ENCODE assay signal across 42 cellular contexts in the genomic region with DNA sequence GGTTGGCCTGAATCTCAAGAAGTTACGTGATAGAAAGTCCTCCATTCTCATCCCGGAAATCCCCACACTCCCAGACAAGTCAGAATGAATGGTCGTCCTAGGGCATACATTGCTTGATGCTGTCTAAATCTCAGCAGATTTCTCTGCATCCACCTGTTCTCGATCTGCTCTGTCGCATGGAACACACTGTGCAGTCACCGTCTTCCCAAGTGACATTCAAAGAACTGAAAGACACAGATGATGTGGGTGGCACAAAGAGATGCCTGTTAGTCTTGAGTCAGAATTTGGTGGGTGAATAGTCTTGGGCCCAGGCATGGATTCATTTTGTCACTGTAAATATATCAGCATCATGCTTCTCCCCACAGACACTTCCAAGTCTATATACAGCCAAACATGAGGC. TPM values are rescaled to one million over a fixed set of nuclear protein-coding genes. Genes with fewer than 3 reads are reported as not detected.
"Had no signal": no experiment of that assay in that cellular context is flagged by ENCODE, and none has a peak within 500 bp of the region (broad histone marks: within the 10 kb centered on the region; RNA-seq: fewer than 3 reads in every experiment).

No MANE protein-coding gene starts in this region.

- H3K27me3 Mint-ChIP-seq: activated naive CD8-positive, alpha-beta T cell treated with anti-CD3 and anti-CD28 coated beads for 36 hours; activated naive CD8-positive, alpha-beta T cell treated with anti-CD3 and anti-CD28 coated beads, Interleukin-2, amount 50 U/mL, for 24 hours had no signal

- H3K4me1 ChIP-seq: adrenal gland, ascending aorta, body of pancreas, breast epithelium had no signal

- DNase-seq: activated effector memory CD4-positive, alpha-beta T cell treated with anti-CD3 and anti-CD28 coated beads, Interleukin-2, amount 50 U/mL, for 16 hours; activated effector memory CD4-positive, alpha-beta T cell treated with Interleukin-2 at 50 U/mL for 16 hours; activated gamma-delta T cell; activated gamma-delta T cell treated with Interleukin-2 at 50 U/mL for 16 hours; activated naive CD4-positive, alpha-beta T cell; activated naive CD4-positive, alpha-beta T cell treated with anti-CD3 and anti-CD28 coated beads for 36 hours; activated naive CD4-positive, alpha-beta T cell treated with anti-CD3 and anti-CD28 coated beads, Interleukin-2, amount 10 ng/mL, durations not matched to agents 7 days and 5 days; activated naive CD4-positive, alpha-beta T cell treated with anti-CD3 and anti-CD28 coated beads, Interleukin-2, amount 50 U/mL, for 16 hours; activated naive CD4-positive, alpha-beta T cell treated with Interleukin-2 at 50 U/mL for 16 hours; activated naive CD8-positive, alpha-beta T cell treated with anti-CD3 and anti-CD28 coated beads for 36 hours; activated naive CD8-positive, alpha-beta T cell treated with anti-CD3 and anti-CD28 coated beads, Interleukin-2, amount 10 ng/mL, durations not matched to agents 7 days and 5 days; activated naive CD8-positive, alpha-beta T cell treated with anti-CD3 and anti-CD28 coated beads, Interleukin-2, amount 50 U/mL, for 24 hours; activated T-cell treated with anti-CD3 and anti-CD28 coated beads, Interleukin-2, amount 50 U/mL, for 1 hour; activated T-cell treated with anti-CD3 and anti-CD28 coated beads, Interleukin-2, amount 50 U/mL, for 24 hours; activated T-cell treated with anti-CD3 and anti-CD28 coated beads, Interleukin-2, amount 50 U/mL, for 4 hours; activated T-cell treated with anti-CD3 and anti-CD28 coated beads, Interleukin-2, amount 50 U/mL, for 48 hours; activated T-cell treated with anti-CD3 and anti-CD28 coated beads, Interleukin-2, amount 50 U/mL, for 72 hours; adrenal gland; amniotic stem cell; amygdala; anterior cingulate cortex; aorta; body of pancreas; brain microvascular endothelial cell; central memory CD4-positive, alpha-beta T cell; cerebellar nuclear complex had no signal

- H3K9me3 ChIP-seq: adrenal gland, ascending aorta, body of pancreas, breast epithelium had no signal

- H3K36me3 ChIP-seq: adrenal gland, ascending aorta, brain microvascular endothelial cell, breast epithelium, cardiac muscle cell had no signal

- H3K4me1 Mint-ChIP-seq: activated naive CD4-positive, alpha-beta T cell treated with anti-CD3 and anti-CD28 coated beads, Interleukin-2, amount 10 ng/mL, durations not matched to agents 7 days and 5 days; activated naive CD8-positive, alpha-beta T cell treated with anti-CD3 and anti-CD28 coated beads, Interleukin-2, amount 10 ng/mL, durations not matched to agents 7 days and 5 days; activated T-helper 17 cell treated with anti-CD3 and anti-CD28 coated beads, Interleukin-2, amount 50 U/mL, for 72 hours; brain; central memory CD8-positive, alpha-beta T cell had no signal

- H3K4me3 ChIP-seq: adrenal gland, ascending aorta, body of pancreas, breast epithelium, cardiac muscle cell had no signal

- H3K27ac Mint-ChIP-seq: activated naive CD4-positive, alpha-beta T cell treated with anti-CD3 and anti-CD28 coated beads for 36 hours; activated naive CD4-positive, alpha-beta T cell treated with anti-CD3 and anti-CD28 coated beads, Interleukin-2, amount 10 ng/mL, durations not matched to agents 7 days and 5 days; activated naive CD4-positive, alpha-beta T cell treated with anti-CD3 and anti-CD28 coated beads, Interleukin-2, amount 50 U/mL, for 72 hours; activated naive CD8-positive, alpha-beta T cell; activated naive CD8-positive, alpha-beta T cell treated with anti-CD3 and anti-CD28 coated beads for 36 hours; activated naive CD8-positive, alpha-beta T cell treated with anti-CD3 and anti-CD28 coated beads, Interleukin-2, amount 10 ng/mL, durations not matched to agents 7 days and 5 days; activated naive CD8-positive, alpha-beta T cell treated with anti-CD3 and anti-CD28 coated beads, Interleukin-2, amount 50 U/mL, for 24 hours; activated T-cell treated with anti-CD3 and anti-CD28 coated beads, Interleukin-2, amount 50 U/mL, for 24 hours; activated T-cell treated with anti-CD3 and anti-CD28 coated beads, Interleukin-2, amount 50 U/mL, for 72 hours; activated T-helper 1 cell treated with anti-CD3 and anti-CD28 coated beads, Interleukin-12 subunit alpha, Interleukin-12 subunit beta, Interleukin-2, Interleukin-4 antibody, amounts not matched to agents 30 ng/mL and 10 ng/mL and 1 ng/mL, durations not matched to agents 14 hours and 24 hours and 36 hours; activated T-helper 17 cell treated with anti-CD3 and anti-CD28 coated beads, Interleukin-2, amount 50 U/mL, for 72 hours; activated T-helper 2 cell treated with anti-CD3 and anti-CD28 coated beads, Interferon-gamma antibody, Interleukin-2, Interleukin-4, amounts not matched to agents 10 μg/mL and 5 μg/mL and 100 μg/mL, durations not matched to agents 14 hours and 24 hours and 36 hours; brain had no signal

- FAIRE-seq: astrocyte, bronchial epithelial cell had no signal

- H3K9me3 Mint-ChIP-seq: activated naive CD4-positive, alpha-beta T cell treated with anti-CD3 and anti-CD28 coated beads for 36 hours; activated naive CD4-positive, alpha-beta T cell treated with anti-CD3 and anti-CD28 coated beads, Interleukin-2, amount 10 ng/mL, durations not matched to agents 7 days and 5 days; activated naive CD4-positive, alpha-beta T cell treated with anti-CD3 and anti-CD28 coated beads, Interleukin-2, amount 50 U/mL, for 24 hours; activated naive CD4-positive, alpha-beta T cell treated with anti-CD3 and anti-CD28 coated beads, Interleukin-2, amount 50 U/mL, for 72 hours; activated naive CD8-positive, alpha-beta T cell treated with anti-CD3 and anti-CD28 coated beads for 36 hours; activated naive CD8-positive, alpha-beta T cell treated with anti-CD3 and anti-CD28 coated beads, Interleukin-2, amount 10 ng/mL, durations not matched to agents 7 days and 5 days; activated naive CD8-positive, alpha-beta T cell treated with anti-CD3 and anti-CD28 coated beads, Interleukin-2, amount 50 U/mL, for 24 hours; activated T-cell treated with anti-CD3 and anti-CD28 coated beads, Interleukin-2, amount 50 U/mL, for 24 hours; activated T-cell treated with anti-CD3 and anti-CD28 coated beads, Interleukin-2, amount 50 U/mL, for 4 hours; activated T-cell treated with anti-CD3 and anti-CD28 coated beads, Interleukin-2, amount 50 U/mL, for 72 hours; activated T-helper 1 cell treated with anti-CD3 and anti-CD28 coated beads, Interleukin-12 subunit alpha, Interleukin-12 subunit beta, Interleukin-2, Interleukin-4 antibody, amounts not matched to agents 30 ng/mL and 10 ng/mL and 1 ng/mL, durations not matched to agents 14 hours and 24 hours and 36 hours; activated T-helper 17 cell treated with anti-CD3 and anti-CD28 coated beads, Interleukin-2, amount 50 U/mL, for 72 hours; activated T-helper 2 cell treated with anti-CD3 and anti-CD28 coated beads, Interferon-gamma antibody, Interleukin-2, Interleukin-4, amounts not matched to agents 10 μg/mL and 5 μg/mL and 100 μg/mL, durations not matched to agents 14 hours and 24 hours and 36 hours; central memory CD8-positive, alpha-beta T cell had no signal

- H3K4me3 Mint-ChIP-seq: activated naive CD4-positive, alpha-beta T cell treated with anti-CD3 and anti-CD28 coated beads for 36 hours; activated naive CD4-positive, alpha-beta T cell treated with anti-CD3 and anti-CD28 coated beads, Interleukin-2, amount 10 ng/mL, durations not matched to agents 7 days and 5 days; activated naive CD4-positive, alpha-beta T cell treated with anti-CD3 and anti-CD28 coated beads, Interleukin-2, amount 50 U/mL, for 24 hours; activated naive CD8-positive, alpha-beta T cell; activated naive CD8-positive, alpha-beta T cell treated with anti-CD3 and anti-CD28 coated beads for 36 hours; activated naive CD8-positive, alpha-beta T cell treated with anti-CD3 and anti-CD28 coated beads, Interleukin-2, amount 10 ng/mL, durations not matched to agents 7 days and 5 days; activated naive CD8-positive, alpha-beta T cell treated with anti-CD3 and anti-CD28 coated beads, Interleukin-2, amount 50 U/mL, for 24 hours; activated T-cell treated with anti-CD3 and anti-CD28 coated beads, Interleukin-2, amount 50 U/mL, for 24 hours; activated T-cell treated with anti-CD3 and anti-CD28 coated beads, Interleukin-2, amount 50 U/mL, for 4 hours; activated T-cell treated with anti-CD3 and anti-CD28 coated beads, Interleukin-2, amount 50 U/mL, for 72 hours; activated T-helper 1 cell treated with anti-CD3 and anti-CD28 coated beads, Interleukin-12 subunit alpha, Interleukin-12 subunit beta, Interleukin-2, Interleukin-4 antibody, amounts not matched to agents 30 ng/mL and 10 ng/mL and 1 ng/mL, durations not matched to agents 14 hours and 24 hours and 36 hours; activated T-helper 17 cell treated with anti-CD3 and anti-CD28 coated beads, Interleukin-2, amount 50 U/mL, for 72 hours; brain; central memory CD8-positive, alpha-beta T cell had no signal

- H3K36me3 Mint-ChIP-seq: activated naive CD4-positive, alpha-beta T cell treated with anti-CD3 and anti-CD28 coated beads, Interleukin-2, amount 10 ng/mL, durations not matched to agents 7 days and 5 days; activated naive CD4-positive, alpha-beta T cell treated with anti-CD3 and anti-CD28 coated beads, Interleukin-2, amount 50 U/mL, for 24 hours; activated naive CD4-positive, alpha-beta T cell treated with anti-CD3 and anti-CD28 coated beads, Interleukin-2, amount 50 U/mL, for 72 hours; activated naive CD8-positive, alpha-beta T cell; activated naive CD8-positive, alpha-beta T cell treated with anti-CD3 and anti-CD28 coated beads for 36 hours; activated naive CD8-positive, alpha-beta T cell treated with anti-CD3 and anti-CD28 coated beads, Interleukin-2, amount 10 ng/mL, durations not matched to agents 7 days and 5 days; brain had no signal

- H3K27ac ChIP-seq: adrenal gland, ascending aorta, body of pancreas, brain microvascular endothelial cell, breast epithelium, cardiac muscle cell had no signal

- ATAC-seq: activated naive CD4-positive, alpha-beta T cell treated with anti-CD3 and anti-CD28 coated beads, Interleukin-2, amount 50 U/mL, for 72 hours; activated naive CD8-positive, alpha-beta T cell treated with anti-CD3 and anti-CD28 coated beads, Interleukin-2, amount 50 U/mL, for 24 hours; activated T-cell treated with anti-CD3 and anti-CD28 coated beads, Interleukin-2, amount 50 U/mL, for 4 hours; activated T-cell treated with anti-CD3 and anti-CD28 coated beads, Interleukin-2, amount 50 U/mL, for 72 hours; activated T-helper 17 cell treated with anti-CD3 and anti-CD28 coated beads, Interleukin-2, amount 50 U/mL, for 72 hours; body of pancreas had no signal

- H3K27me3 ChIP-seq: adrenal gland, ascending aorta, body of pancreas, brain microvascular endothelial cell, breast epithelium had no signal

RNA-seq across cellular contexts. Expression of a gene that starts 0.5 kb away (rescaled TPM):
- total RNA-seq: activated naive CD4-positive, alpha-beta T cell treated with anti-CD3 and anti-CD28 coated beads for 36 hours; activated naive CD4-positive, alpha-beta T cell treated with anti-CD3 and anti-CD28 coated beads, Interleukin-2, amount 50 U/mL, for 72 hours; activated naive CD8-positive, alpha-beta T cell treated with anti-CD3 and anti-CD28 coated beads for 36 hours; activated naive CD8-positive, alpha-beta T cell treated with anti-CD3 and anti-CD28 coated beads, Interleukin-2, amount 10 ng/mL, durations not matched to agents 7 days and 5 days; activated T-cell treated with anti-CD3 and anti-CD28 coated beads, Interleukin-2, amount 50 U/mL, for 4 hours; activated T-cell treated with anti-CD3 and anti-CD28 coated beads, Interleukin-2, amount 50 U/mL, for 72 hours; activated T-helper 1 cell treated with anti-CD3 and anti-CD28 coated beads, Interleukin-12 subunit alpha, Interleukin-12 subunit beta, Interleukin-2, Interleukin-4 antibody, amounts not matched to agents 30 ng/mL and 10 ng/mL and 1 ng/mL, durations not matched to agents 14 hours and 24 hours and 36 hours; activated T-helper 17 cell treated with anti-CD3 and anti-CD28 coated beads, Interleukin-2, amount 50 U/mL, for 72 hours; activated T-helper 2 cell treated with anti-CD3 and anti-CD28 coated beads, Interferon-gamma antibody, Interleukin-2, Interleukin-4, amounts not matched to agents 10 μg/mL and 5 μg/mL and 100 μg/mL, durations not matched to agents 14 hours and 24 hours and 36 hours; adrenal gland; aorta; ascending aorta; astrocyte; body of pancreas; breast epithelium; bronchial epithelial cell; cardiac muscle cell; cardiac septum; cerebellum had no signal
- polyA plus RNA-seq: adipose tissue, adrenal gland, aorta, cardiac muscle cell had no signal

RNA-seq across cellular contexts. Expression of a gene that starts 5.3 kb away (rescaled TPM):
- total RNA-seq: activated naive CD4-positive, alpha-beta T cell treated with anti-CD3 and anti-CD28 coated beads for 36 hours; activated naive CD4-positive, alpha-beta T cell treated with anti-CD3 and anti-CD28 coated beads, Interleukin-2, amount 50 U/mL, for 72 hours; activated naive CD8-positive, alpha-beta T cell treated with anti-CD3 and anti-CD28 coated beads for 36 hours; activated naive CD8-positive, alpha-beta T cell treated with anti-CD3 and anti-CD28 coated beads, Interleukin-2, amount 10 ng/mL, durations not matched to agents 7 days and 5 days; activated T-cell treated with anti-CD3 and anti-CD28 coated beads, Interleukin-2, amount 50 U/mL, for 4 hours; activated T-cell treated with anti-CD3 and anti-CD28 coated beads, Interleukin-2, amount 50 U/mL, for 72 hours; activated T-helper 1 cell treated with anti-CD3 and anti-CD28 coated beads, Interleukin-12 subunit alpha, Interleukin-12 subunit beta, Interleukin-2, Interleukin-4 antibody, amounts not matched to agents 30 ng/mL and 10 ng/mL and 1 ng/mL, durations not matched to agents 14 hours and 24 hours and 36 hours; activated T-helper 17 cell treated with anti-CD3 and anti-CD28 coated beads, Interleukin-2, amount 50 U/mL, for 72 hours; activated T-helper 2 cell treated with anti-CD3 and anti-CD28 coated beads, Interferon-gamma antibody, Interleukin-2, Interleukin-4, amounts not matched to agents 10 μg/mL and 5 μg/mL and 100 μg/mL, durations not matched to agents 14 hours and 24 hours and 36 hours; adrenal gland; aorta; ascending aorta; astrocyte; body of pancreas; breast epithelium; bronchial epithelial cell; cardiac muscle cell; cardiac septum; cerebellum had no signal
- polyA plus RNA-seq: adipose tissue, adrenal gland, aorta, cardiac muscle cell had no signal

RNA-seq across cellular contexts. Expression of a gene that starts 6.1 kb away (rescaled TPM):
- total RNA-seq: activated naive CD4-positive, alpha-beta T cell treated with anti-CD3 and anti-CD28 coated beads for 36 hours; activated naive CD4-positive, alpha-beta T cell treated with anti-CD3 and anti-CD28 coated beads, Interleukin-2, amount 50 U/mL, for 72 hours; activated naive CD8-positive, alpha-beta T cell treated with anti-CD3 and anti-CD28 coated beads for 36 hours; activated naive CD8-positive, alpha-beta T cell treated with anti-CD3 and anti-CD28 coated beads, Interleukin-2, amount 10 ng/mL, durations not matched to agents 7 days and 5 days; activated T-cell treated with anti-CD3 and anti-CD28 coated beads, Interleukin-2, amount 50 U/mL, for 4 hours; activated T-cell treated with anti-CD3 and anti-CD28 coated beads, Interleukin-2, amount 50 U/mL, for 72 hours; activated T-helper 1 cell treated with anti-CD3 and anti-CD28 coated beads, Interleukin-12 subunit alpha, Interleukin-12 subunit beta, Interleukin-2, Interleukin-4 antibody, amounts not matched to agents 30 ng/mL and 10 ng/mL and 1 ng/mL, durations not matched to agents 14 hours and 24 hours and 36 hours; activated T-helper 17 cell treated with anti-CD3 and anti-CD28 coated beads, Interleukin-2, amount 50 U/mL, for 72 hours; activated T-helper 2 cell treated with anti-CD3 and anti-CD28 coated beads, Interferon-gamma antibody, Interleukin-2, Interleukin-4, amounts not matched to agents 10 μg/mL and 5 μg/mL and 100 μg/mL, durations not matched to agents 14 hours and 24 hours and 36 hours; adrenal gland; aorta; ascending aorta; astrocyte; body of pancreas; breast epithelium; bronchial epithelial cell; cardiac muscle cell; cardiac septum; cerebellum had no signal
- polyA plus RNA-seq: adipose tissue, adrenal gland, aorta, cardiac muscle cell had no signal

RNA-seq across cellular contexts. Expression of a gene that starts 17.8 kb away (rescaled TPM):
- total RNA-seq: activated naive CD4-positive, alpha-beta T cell treated with anti-CD3 and anti-CD28 coated beads for 36 hours; activated naive CD4-positive, alpha-beta T cell treated with anti-CD3 and anti-CD28 coated beads, Interleukin-2, amount 50 U/mL, for 72 hours; activated naive CD8-positive, alpha-beta T cell treated with anti-CD3 and anti-CD28 coated beads for 36 hours; activated naive CD8-positive, alpha-beta T cell treated with anti-CD3 and anti-CD28 coated beads, Interleukin-2, amount 10 ng/mL, durations not matched to agents 7 days and 5 days; activated T-cell treated with anti-CD3 and anti-CD28 coated beads, Interleukin-2, amount 50 U/mL, for 4 hours; activated T-cell treated with anti-CD3 and anti-CD28 coated beads, Interleukin-2, amount 50 U/mL, for 72 hours; activated T-helper 1 cell treated with anti-CD3 and anti-CD28 coated beads, Interleukin-12 subunit alpha, Interleukin-12 subunit beta, Interleukin-2, Interleukin-4 antibody, amounts not matched to agents 30 ng/mL and 10 ng/mL and 1 ng/mL, durations not matched to agents 14 hours and 24 hours and 36 hours; activated T-helper 17 cell treated with anti-CD3 and anti-CD28 coated beads, Interleukin-2, amount 50 U/mL, for 72 hours; activated T-helper 2 cell treated with anti-CD3 and anti-CD28 coated beads, Interferon-gamma antibody, Interleukin-2, Interleukin-4, amounts not matched to agents 10 μg/mL and 5 μg/mL and 100 μg/mL, durations not matched to agents 14 hours and 24 hours and 36 hours; adrenal gland; aorta; ascending aorta; astrocyte; body of pancreas; breast epithelium; bronchial epithelial cell; cardiac muscle cell; cardiac septum; cerebellum had no signal
- polyA plus RNA-seq: adipose tissue, adrenal gland, cardiac muscle cell had no signal

RNA-seq across cellular contexts. Expression of a gene that starts 23.5 kb away (rescaled TPM):
- total RNA-seq: activated naive CD4-positive, alpha-beta T cell treated with anti-CD3 and anti-CD28 coated beads for 36 hours; activated naive CD4-positive, alpha-beta T cell treated with anti-CD3 and anti-CD28 coated beads, Interleukin-2, amount 50 U/mL, for 72 hours; activated naive CD8-positive, alpha-beta T cell treated with anti-CD3 and anti-CD28 coated beads for 36 hours; activated naive CD8-positive, alpha-beta T cell treated with anti-CD3 and anti-CD28 coated beads, Interleukin-2, amount 10 ng/mL, durations not matched to agents 7 days and 5 days; activated T-cell treated with anti-CD3 and anti-CD28 coated beads, Interleukin-2, amount 50 U/mL, for 4 hours; activated T-cell treated with anti-CD3 and anti-CD28 coated beads, Interleukin-2, amount 50 U/mL, for 72 hours; activated T-helper 1 cell treated with anti-CD3 and anti-CD28 coated beads, Interleukin-12 subunit alpha, Interleukin-12 subunit beta, Interleukin-2, Interleukin-4 antibody, amounts not matched to agents 30 ng/mL and 10 ng/mL and 1 ng/mL, durations not matched to agents 14 hours and 24 hours and 36 hours; activated T-helper 17 cell treated with anti-CD3 and anti-CD28 coated beads, Interleukin-2, amount 50 U/mL, for 72 hours; activated T-helper 2 cell treated with anti-CD3 and anti-CD28 coated beads, Interferon-gamma antibody, Interleukin-2, Interleukin-4, amounts not matched to agents 10 μg/mL and 5 μg/mL and 100 μg/mL, durations not matched to agents 14 hours and 24 hours and 36 hours; adrenal gland; aorta; ascending aorta; astrocyte; body of pancreas; breast epithelium; bronchial epithelial cell; cardiac muscle cell; cardiac septum; cerebellum had no signal
- polyA plus RNA-seq: adipose tissue, adrenal gland, aorta, cardiac muscle cell had no signal
